Comparison of ENCODE assay signal across 8 cellular contexts in the genomic region with DNA sequence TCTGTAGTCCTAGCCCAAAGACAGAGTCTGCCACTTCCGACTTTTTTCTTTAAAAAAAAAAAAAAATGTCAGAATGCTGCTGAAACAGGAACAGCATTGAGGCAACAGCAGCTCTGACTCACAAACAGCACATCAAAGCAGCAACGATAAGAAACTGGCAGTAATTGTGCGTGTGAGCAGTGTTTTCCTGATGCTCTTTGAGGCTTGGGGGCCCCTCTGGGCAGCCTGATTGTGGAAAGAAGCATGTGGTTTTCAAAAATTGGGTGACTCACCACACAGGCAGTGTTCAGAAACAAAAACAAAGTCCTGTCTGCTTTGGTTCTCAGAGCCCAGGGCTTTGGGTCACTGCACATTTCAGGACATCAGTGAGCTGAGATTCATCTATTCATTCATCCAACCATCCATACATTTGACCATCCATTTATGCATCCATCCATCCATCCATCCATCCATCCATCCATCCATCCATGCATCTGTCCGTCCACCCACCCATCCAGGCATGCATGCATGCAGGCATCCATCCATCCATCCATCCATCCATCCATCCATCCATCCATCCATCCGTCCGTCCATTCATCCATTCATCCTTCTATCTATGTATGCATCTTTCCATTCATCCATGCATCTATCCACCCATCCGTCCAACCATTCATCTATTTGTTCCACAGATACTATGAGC.
DNase-seq lines count a peak whose midpoint lies in the region; ATAC-seq, FAIRE-seq and TF ChIP-seq lines count a peak whose summit lies in the region.

No MANE protein-coding gene starts in this region.

- peak; percentile 92 for FAIRE-seq in astrocyte (lab: Jason Lieb, UNC)

- H3K27ac ChIP-seq in astrocyte (ENCODE audit: low read depth, low read length): peak overlapping the region; percentile 71
- H3K27ac ChIP-seq in left lung: peak overlapping the region; percentile 36 to 96

- H3K36me3 ChIP-seq in astrocyte (ENCODE audit: insufficient read depth, low read length) (no peaks in the 10 kb centered on the region), left lung (no peaks in the 10 kb centered on the region)

- no peaks in the 10 kb centered on the region for H4K20me1 ChIP-seq in astrocyte (ENCODE audit: insufficient read depth, low read length)

- H3K4me3 ChIP-seq in astrocyte (ENCODE audit: insufficient read depth, low read depth, low read length) (no peak overlapping the region), left lung (no peak overlapping the region)

- TF ChIP-seq CTCF in astrocyte (IDR thresholded peaks at IDR 0.05; ENCODE audit: insufficient read depth, low read depth, low read length): no peak
- no peak for TF ChIP-seq CTCF in left lung (IDR thresholded peaks at IDR 0.05)

- ATAC-seq in GM18508 (IDR thresholded peaks at IDR 0.05; ENCODE audit: insufficient read depth, unreplicated experiment) (peak; percentile 46), HG03558 (IDR thresholded peaks at IDR 0.05; ENCODE audit: extremely low read depth, unreplicated experiment) (peak; percentile 39), left lung (peak; percentile 81)

- peak overlapping the region; percentile 9 for H3K27ac Mint-ChIP-seq in astrocyte (ENCODE audit: unreplicated experiment)

- peak; percentile 56 for DNase-seq in T-helper 9 cell
- DNase-seq in astrocyte (ENCODE audit: low read depth): peak; percentile 99
- peak in 1 of 2 donors; percentile 78 for DNase-seq in left lung
- peak; percentile 61 for DNase-seq in stimulated activated CD8-positive, alpha-beta memory T cell treated with anti-CD3 and anti-CD28 coated beads, Interleukin-15, amount 100 ng/mL, for 1 hour (ENCODE audit: low read depth)
- no peak for DNase-seq in NCI-H187 treated with DMSO at 0.1 percent for 48 hours (lab: John Stamatoyannopoulos, UW)
- no peak for DNase-seq in NCI-H1417 (lab: John Stamatoyannopoulos, UW)

- no peaks in the 10 kb centered on the region for H3K27me3 ChIP-seq in astrocyte (ENCODE audit: insufficient read depth, low read length)
- H3K27me3 ChIP-seq in left lung: no peaks in the 10 kb centered on the region

- no peaks in the 10 kb centered on the region for H3K9me3 Mint-ChIP-seq in astrocyte (ENCODE audit: unreplicated experiment)

- intact Hi-C loops in left lung (cut with DNase I): no loop called here

- H3K4me1 ChIP-seq in astrocyte (ENCODE audit: insufficient read depth, low read length) (peaks cover 37% of the 10 kb centered on the region), left lung (peaks cover 22 to 80% of the 10 kb centered on the region in 2 donors)

- peaks cover 41% of the 10 kb centered on the region for H3K4me1 Mint-ChIP-seq in astrocyte (ENCODE audit: low read depth, unreplicated experiment)

- no peaks in the 10 kb centered on the region for H3K79me2 ChIP-seq in astrocyte (ENCODE audit: insufficient read depth, low read length)

- peak overlapping the region; percentile 25 for H3K9ac ChIP-seq in astrocyte (ENCODE audit: low read length)

- peaks cover 10% of the 10 kb centered on the region for H3K27me3 Mint-ChIP-seq in astrocyte (ENCODE audit: low read depth, unreplicated experiment)

- H3K9me3 ChIP-seq in astrocyte (ENCODE audit: insufficient read depth, low read depth, low read length) (no peaks in the 10 kb centered on the region), left lung (no peaks in the 10 kb centered on the region)

- H3K4me3 Mint-ChIP-seq in astrocyte (ENCODE audit: unreplicated experiment): no peak overlapping the region

- no peaks in the 10 kb centered on the region for H3K36me3 Mint-ChIP-seq in astrocyte (ENCODE audit: low read depth, unreplicated experiment)

- peak overlapping the region; percentile 67 for H3K4me2 ChIP-seq in astrocyte (ENCODE audit: low read length)

- no peak overlapping the region for H2AFZ ChIP-seq in astrocyte (ENCODE audit: low read depth, low read length)

Comparison
In these comparisons a context has a peak if more than half of its experiments do, and no peak if none do; other contexts are left out.
1. DNase-seq: peak in T-helper 9 cell (single experiment), astrocyte (single experiment) and stimulated activated CD8-positive, alpha-beta memory T cell treated with anti-CD3 and anti-CD28 coated beads, Interleukin-15, amount 100 ng/mL, for 1 hour (single experiment); none in NCI-H187 treated with DMSO at 0.1 percent for 48 hours (single experiment) and NCI-H1417 (0 of 3).
2. Peak in every context shown above with its lines, with median percentiles within 50 percentile points of each other: ATAC-seq.